10 cellular contexts compared by ENCODE assay signal in the genomic region with DNA sequence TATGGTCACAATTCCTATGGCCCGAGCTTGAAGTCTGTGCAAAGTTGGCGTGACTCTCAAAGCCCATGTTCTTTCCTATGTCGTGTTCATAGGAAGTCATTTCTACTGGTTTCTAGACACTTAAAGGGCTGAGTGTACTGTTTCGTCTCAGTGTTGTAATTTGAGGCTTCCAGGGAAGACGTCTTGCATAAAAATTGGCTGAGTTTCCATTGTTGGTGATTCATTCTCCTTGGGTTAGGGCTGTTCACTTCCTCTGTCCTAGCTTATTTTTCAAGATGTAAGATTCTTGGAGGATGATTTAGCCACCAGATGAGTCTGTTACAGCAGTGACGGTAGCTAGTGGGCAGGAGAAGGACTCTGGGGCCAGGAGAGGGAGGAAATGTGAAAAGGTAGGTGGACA. TPM values are rescaled to one million over a fixed set of nuclear protein-coding genes. Genes with fewer than 3 reads are reported as not detected.
DNase-seq lines count a peak whose midpoint lies in the region; ATAC-seq and TF ChIP-seq lines count a peak whose summit lies in the region.
"Had no signal": no experiment of that assay in that cellular context is flagged by ENCODE, and none has a peak within 500 bp of the region (broad histone marks: within the 10 kb centered on the region; RNA-seq: fewer than 3 reads in every experiment).

No MANE protein-coding gene starts in this region.

- H3K27ac ChIP-seq in upper lobe of right lung (peak overlapping the region; percentile 66), SJCRH30 (no peak overlapping the region)

- ATAC-seq in upper lobe of right lung (peak; percentile 83), HG02970 (IDR thresholded peaks at IDR 0.05; ENCODE audit: low FRiP score, unreplicated experiment) (no peak)

- no peaks in the 10 kb centered on the region for H3K27me3 Mint-ChIP-seq in activated naive CD4-positive, alpha-beta T cell treated with anti-CD3 and anti-CD28 coated beads, Interleukin-2, amount 50 U/mL, for 24 hours
- H3K27me3 Mint-ChIP-seq in activated naive CD4-positive, alpha-beta T cell treated with anti-CD3 and anti-CD28 coated beads for 36 hours (ENCODE audit: low read depth), result no peaks in the 10 kb centered on the region
- H3K27me3 Mint-ChIP-seq in activated naive CD8-positive, alpha-beta T cell, result no peaks in the 10 kb centered on the region

- H3K9me3 ChIP-seq in upper lobe of right lung (no peaks in the 10 kb centered on the region), SJCRH30 (replicated peaks) (no peaks in the 10 kb centered on the region)

- no peak for DNase-seq in activated naive CD4-positive, alpha-beta T cell treated with anti-CD3 and anti-CD28 coated beads for 36 hours
- peak; percentile 98 for DNase-seq in iris pigment epithelial cell (ENCODE audit: low read depth)
- no peak for DNase-seq in upper lobe of right lung
- no peak for DNase-seq in NCI-H2081 (lab: John Stamatoyannopoulos, UW)
- DNase-seq in SJCRH30, result no peak
- DNase-seq: NK-92 treated with Interleukin-12 subunit alpha and Interleukin-12 subunit beta, amount 100 ng/mL, for 24 hours had no signal

- intact Hi-C loops in activated naive CD4-positive, alpha-beta T cell treated with anti-CD3 and anti-CD28 coated beads for 36 hours (cut with micrococcal nuclease), result no loop called here
- intact Hi-C loops in upper lobe of right lung (cut with DNase I), result no loop called here

- no peaks in the 10 kb centered on the region for H3K36me3 ChIP-seq in upper lobe of right lung
- H3K36me3 ChIP-seq in SJCRH30, result no peaks in the 10 kb centered on the region

- CTCF ChIA-PET in activated naive CD4-positive, alpha-beta T cell treated with anti-CD3 and anti-CD28 coated beads for 36 hours (lab: Charles Lee), result interaction anchor here (0.5 to 0.9 kb wide), 2 partner anchors 9 to 640 kb away, joined by 3 to 4 read pairs; no protein-coding TSS in a partner anchor

- H3K27me3 ChIP-seq in upper lobe of right lung (no peaks in the 10 kb centered on the region), SJCRH30 (no peaks in the 10 kb centered on the region)

- no peak overlapping the region for H3K4me3 Mint-ChIP-seq in activated naive CD4-positive, alpha-beta T cell treated with anti-CD3 and anti-CD28 coated beads, Interleukin-2, amount 50 U/mL, for 24 hours
- no peak overlapping the region for H3K4me3 Mint-ChIP-seq in activated naive CD4-positive, alpha-beta T cell treated with anti-CD3 and anti-CD28 coated beads for 36 hours
- H3K4me3 Mint-ChIP-seq in activated naive CD8-positive, alpha-beta T cell, result peak overlapping the region; percentile 77

- no peak for TF ChIP-seq CTCF in upper lobe of right lung (IDR thresholded peaks at IDR 0.05)

- H3K4me1 ChIP-seq in upper lobe of right lung (peaks cover 13% of the 10 kb centered on the region), SJCRH30 (no peaks in the 10 kb centered on the region)

- peaks cover 28% of the 10 kb centered on the region for H3K4me1 Mint-ChIP-seq in activated naive CD4-positive, alpha-beta T cell treated with anti-CD3 and anti-CD28 coated beads, Interleukin-2, amount 50 U/mL, for 24 hours
- H3K4me1 Mint-ChIP-seq in activated naive CD4-positive, alpha-beta T cell treated with anti-CD3 and anti-CD28 coated beads for 36 hours (ENCODE audit: low read depth), result peaks cover 15% of the 10 kb centered on the region
- H3K4me1 Mint-ChIP-seq in activated naive CD8-positive, alpha-beta T cell (ENCODE audit: low read depth), result peaks cover 37% of the 10 kb centered on the region

- no peak overlapping the region for H3K4me3 ChIP-seq in upper lobe of right lung
- no peak overlapping the region for H3K4me3 ChIP-seq in SJCRH30

- H3K27ac Mint-ChIP-seq in activated naive CD4-positive, alpha-beta T cell treated with anti-CD3 and anti-CD28 coated beads, Interleukin-2, amount 50 U/mL, for 24 hours, result peak overlapping the region; percentile 71
- H3K27ac Mint-ChIP-seq in activated naive CD4-positive, alpha-beta T cell treated with anti-CD3 and anti-CD28 coated beads for 36 hours, result no peak overlapping the region
- H3K27ac Mint-ChIP-seq in activated naive CD8-positive, alpha-beta T cell, result peak overlapping the region; percentile 87
- H3K27ac Mint-ChIP-seq: progenitor cell of endocrine pancreas had no signal

- H3K36me3 Mint-ChIP-seq in activated naive CD4-positive, alpha-beta T cell treated with anti-CD3 and anti-CD28 coated beads, Interleukin-2, amount 50 U/mL, for 24 hours, result peaks cover 20% of the 10 kb centered on the region
- H3K36me3 Mint-ChIP-seq in activated naive CD4-positive, alpha-beta T cell treated with anti-CD3 and anti-CD28 coated beads for 36 hours (ENCODE audit: low read depth), result peaks cover 20% of the 10 kb centered on the region
- H3K36me3 Mint-ChIP-seq in activated naive CD8-positive, alpha-beta T cell, result peaks cover 16% of the 10 kb centered on the region

- peaks cover 4% of the 10 kb centered on the region for H3K9me3 Mint-ChIP-seq in activated naive CD4-positive, alpha-beta T cell treated with anti-CD3 and anti-CD28 coated beads, Interleukin-2, amount 50 U/mL, for 24 hours
- H3K9me3 Mint-ChIP-seq in activated naive CD4-positive, alpha-beta T cell treated with anti-CD3 and anti-CD28 coated beads for 36 hours, result peaks cover 11% of the 10 kb centered on the region
- H3K9me3 Mint-ChIP-seq in activated naive CD8-positive, alpha-beta T cell (ENCODE audit: low read depth), result peaks cover 10% of the 10 kb centered on the region

RNA-seq across cellular contexts. Expression of gene PIK3R5, which starts 43.1 kb away (rescaled TPM):
- 10 to 100 TPM; 15.9 to 18.1 TPM for total RNA-seq in activated naive CD4-positive, alpha-beta T cell treated with anti-CD3 and anti-CD28 coated beads for 36 hours
- total RNA-seq in upper lobe of right lung, result 37.7 TPM
- total RNA-seq in SJCRH30 (2014; rRNA removed; shearing (Covaris generic)), result not detected in 2 replicates

RNA-seq across cellular contexts. Expression of gene PIK3R6, which starts 55.0 kb away (rescaled TPM):
- under 1 TPM; 0.12 to 0.22 TPM for total RNA-seq in activated naive CD4-positive, alpha-beta T cell treated with anti-CD3 and anti-CD28 coated beads for 36 hours
- total RNA-seq in upper lobe of right lung, result 2.7 TPM
- not detected in 2 replicates for total RNA-seq in SJCRH30 (2014; rRNA removed; shearing (Covaris generic))

Comparison
In these comparisons a context has a peak if more than half of its experiments do, and no peak if none do; other contexts are left out.
1. RNA of gene PIK3R5, which starts 43.1 kb away (total RNA-seq): 37.7 TPM in upper lobe of right lung (single experiment) and 15.9 to 18.1 TPM in activated naive CD4-positive, alpha-beta T cell treated with anti-CD3 and anti-CD28 coated beads for 36 hours; not detected in SJCRH30; every median in the first group is over 10 times any median in the second.